ENCODE assay signal across 12 cellular contexts in genomic region chr15:29942144-29942543, GRCh38.
DNase-seq lines count a peak whose midpoint lies in the region; ATAC-seq and TF ChIP-seq lines count a peak whose summit lies in the region.
"Had no signal": no experiment of that assay in that cellular context is flagged by ENCODE, and none has a peak within 500 bp of the region (broad histone marks: within the 10 kb centered on the region; RNA-seq: fewer than 3 reads in every experiment).

No MANE protein-coding gene starts in this region.

- H3K27ac ChIP-seq in layer of hippocampus (ENCODE audit: low read depth, low read length) (peak overlapping the region; percentile 69), uterus (peak overlapping the region; percentile 29 to 40)
- H3K27ac ChIP-seq: epithelial cell of prostate had no signal

- peak; percentile 52 for TF ChIP-seq CTCF in astrocyte of the cerebellum (IDR thresholded peaks at IDR 0.05; ENCODE audit: low read depth, low read length, missing control alignments)
- peak; percentile 18 to 34 (median 22) for TF ChIP-seq CTCF in uterus (IDR thresholded peaks at IDR 0.05)

- ATAC-seq in Right ventricle myocardium superior (ENCODE audit: poor library complexity) (peak; percentile 56), Right ventricle myocardium inferior (no peak), GM21619 (IDR thresholded peaks at IDR 0.05; ENCODE audit: unreplicated experiment) (no peak)

- intact Hi-C loops in Right ventricle myocardium superior (cut with DNase I) = no loop called here
- intact Hi-C loops in Right ventricle myocardium inferior (cut with DNase I) = loop anchor here (10.0 kb wide), 1 partner anchor 133 kb away; no protein-coding TSS in a partner anchor
- intact Hi-C loops in uterus (cut with DNase I; ENCODE audit: low total_unique reads) = no loop called here

- no peaks in the 10 kb centered on the region for H3K36me3 ChIP-seq in uterus

- DNase-seq in Right ventricle myocardium superior = no peak
- no peak for DNase-seq in Right ventricle myocardium inferior (ENCODE audit: missing footprints)
- DNase-seq in astrocyte of the cerebellum (ENCODE audit: low read depth) = no peak
- no peak for DNase-seq in uterus
- DNase-seq in NCI-H226 = no peak
- no peak for DNase-seq in NCI-H187 (lab: John Stamatoyannopoulos, UW)
- DNase-seq: activated CD4-positive, alpha-beta T cell treated with anti-CD3 and anti-CD28 coated beads, Interleukin-2, amount 50 U/mL, for 4 hours; CD4-positive, CD25-positive, alpha-beta regulatory T cell; mammary epithelial cell had no signal

- no peaks in the 10 kb centered on the region for H3K9me3 ChIP-seq in uterus

- H3K4me3 ChIP-seq in astrocyte of the cerebellum (ENCODE audit: low read depth, low read length) (no peak overlapping the region), uterus (no peak overlapping the region)

- no peak for TF ChIP-seq POLR2A in uterus (IDR thresholded peaks at IDR 0.05)

- H3K4me1 ChIP-seq in uterus = peaks cover 0 to 3% of the 10 kb centered on the region in 2 donors

- H3K27me3 ChIP-seq in layer of hippocampus (ENCODE audit: control insufficient read depth, insufficient read depth, low read length) (no peaks in the 10 kb centered on the region), uterus (no peaks in the 10 kb centered on the region)

- in situ Hi-C loops in astrocyte of the cerebellum (cut with HindIII; ENCODE audit: low sequenced_read_pairs) = no loop called here
